ENCODE assay signal across 19 cellular contexts in the genomic region with DNA sequence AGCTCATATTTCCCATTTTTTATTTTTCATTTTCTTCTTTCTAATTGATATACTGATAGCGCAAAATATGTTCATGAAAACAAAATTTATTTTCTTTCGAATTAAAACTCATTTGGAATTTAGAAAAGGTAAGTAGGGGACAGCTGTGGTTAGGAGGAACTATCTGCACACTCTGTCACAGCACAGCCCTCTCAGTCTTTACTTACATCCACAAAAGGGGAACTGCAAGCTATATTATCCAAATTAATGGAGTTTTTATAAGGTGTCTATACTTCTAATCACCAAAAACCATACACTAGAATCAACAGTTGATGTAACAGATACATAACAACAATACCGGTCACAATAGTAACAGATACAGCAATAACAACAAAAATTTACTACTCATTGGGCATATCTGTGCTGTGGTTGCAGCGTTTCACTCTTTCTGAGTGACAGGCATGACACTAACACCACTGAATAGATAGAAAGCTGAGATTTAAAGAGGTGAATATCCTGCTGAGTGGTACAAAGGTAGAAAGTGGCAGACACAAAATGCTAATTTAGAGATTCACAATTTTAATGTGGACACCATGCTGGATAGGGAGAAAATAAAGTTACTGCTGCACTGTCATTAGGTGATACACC.
"Had no signal": no experiment of that assay in that cellular context is flagged by ENCODE, and none has a peak within 500 bp of the region (broad histone marks: within the 10 kb centered on the region; RNA-seq: fewer than 3 reads in every experiment).

No MANE protein-coding gene starts in this region.

- ATAC-seq: activated CD8-positive, alpha-beta T cell treated with anti-CD3 and anti-CD28 coated beads for 36 hours; activated T-cell treated with anti-CD3 and anti-CD28 coated beads, Interleukin-2, amount 50 U/mL, for 4 hours; lower lobe of right lung; stimulated activated naive CD8-positive, alpha-beta T cell treated with anti-CD3 and anti-CD28 coated beads, Interleukin-15, Interleukin-2, amounts not matched to agents 100 U/mL and 50 U/mL, for 24 hours had no signal

- DNase-seq: activated CD4-positive, alpha-beta T cell treated with anti-CD3 and anti-CD28 coated beads, Interleukin-2, amount 10 ng/mL, durations not matched to agents 24 days and 14 days; activated CD8-positive, alpha-beta T cell treated with anti-CD3 and anti-CD28 coated beads for 36 hours; activated effector memory CD4-positive, alpha-beta T cell treated with Interleukin-2 at 50 U/mL for 16 hours; activated naive CD4-positive, alpha-beta T cell treated with anti-CD3 and anti-CD28 coated beads, Interleukin-2, amount 50 U/mL, for 16 hours; activated T-cell treated with anti-CD3 and anti-CD28 coated beads, Interleukin-2, amount 50 U/mL, for 4 hours; aorta; brain microvascular endothelial cell; central memory CD4-positive, alpha-beta T cell; colonic mucosa; head of caudate nucleus; lower lobe of right lung; retina; spleen; stimulated activated naive CD8-positive, alpha-beta T cell treated with anti-CD3 and anti-CD28 coated beads, Interleukin-15, Interleukin-2, amounts not matched to agents 100 U/mL and 50 U/mL, for 24 hours; substantia nigra; tibial artery; uterus had no signal

- H3K27me3 Mint-ChIP-seq: activated CD4-positive, alpha-beta T cell treated with anti-CD3 and anti-CD28 coated beads, Interleukin-2, amount 10 ng/mL, durations not matched to agents 24 days and 14 days; activated CD8-positive, alpha-beta T cell treated with anti-CD3 and anti-CD28 coated beads for 36 hours had no signal

- H3K9me3 ChIP-seq: colonic mucosa, lower lobe of right lung, spleen, tibial artery, uterus had no signal

- H3K27ac Mint-ChIP-seq: activated CD4-positive, alpha-beta T cell treated with anti-CD3 and anti-CD28 coated beads, Interleukin-2, amount 10 ng/mL, durations not matched to agents 24 days and 14 days; activated CD8-positive, alpha-beta T cell treated with anti-CD3 and anti-CD28 coated beads for 36 hours; mesothelial cell of epicardium had no signal

- H3K9me3 Mint-ChIP-seq: activated CD8-positive, alpha-beta T cell treated with anti-CD3 and anti-CD28 coated beads for 36 hours; activated T-cell treated with anti-CD3 and anti-CD28 coated beads, Interleukin-2, amount 50 U/mL, for 4 hours had no signal

- H3K36me3 ChIP-seq: brain microvascular endothelial cell, colonic mucosa, lower lobe of right lung, uterus had no signal

- H3K4me3 ChIP-seq: colonic mucosa, lower lobe of right lung, spleen, tibial artery, uterus had no signal

- H3K27me3 ChIP-seq: brain microvascular endothelial cell, colonic mucosa, spleen, tibial artery, uterus had no signal

- H3K4me1 ChIP-seq: colonic mucosa had no signal

- H3K4me3 Mint-ChIP-seq: activated CD4-positive, alpha-beta T cell treated with anti-CD3 and anti-CD28 coated beads, Interleukin-2, amount 10 ng/mL, durations not matched to agents 24 days and 14 days; activated CD8-positive, alpha-beta T cell treated with anti-CD3 and anti-CD28 coated beads for 36 hours; activated T-cell treated with anti-CD3 and anti-CD28 coated beads, Interleukin-2, amount 50 U/mL, for 4 hours; mesothelial cell of epicardium; neural crest cell had no signal

- H3K27ac ChIP-seq: brain microvascular endothelial cell, colonic mucosa, lower lobe of right lung, spleen, tibial artery, uterus had no signal
